ENCODE assay signal across 8 cellular contexts in the genomic region with DNA sequence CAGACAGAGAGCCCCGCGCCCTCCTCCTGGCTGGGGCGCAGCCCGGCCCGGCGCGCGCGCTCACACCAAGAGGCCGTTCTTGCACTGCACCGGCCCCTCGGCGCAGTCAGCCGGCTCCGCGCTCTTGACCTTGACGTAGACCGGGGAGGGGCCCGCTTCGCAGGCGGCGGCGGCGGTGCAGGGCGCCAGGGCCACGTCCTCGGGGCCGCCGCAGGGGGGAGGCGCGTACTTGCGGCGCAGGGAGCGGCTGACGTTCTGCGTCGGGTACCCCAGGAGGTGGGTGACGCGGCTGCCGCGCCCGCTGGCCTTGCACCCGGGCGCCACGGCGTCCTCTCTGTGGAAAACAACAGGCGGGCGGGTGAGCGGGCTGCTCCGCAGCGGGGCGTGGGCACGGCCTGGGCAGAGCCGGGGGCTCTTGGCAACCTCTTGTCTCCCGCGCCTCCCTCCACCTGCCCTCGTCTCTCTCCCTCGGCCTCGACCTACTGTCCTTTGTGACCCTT. TPM values are rescaled to one million over a fixed set of nuclear protein-coding genes. Genes with fewer than 3 reads are reported as not detected.
DNase-seq lines count a peak whose midpoint lies in the region; ATAC-seq lines count a peak whose summit lies in the region.

No MANE protein-coding gene starts in this region.

- H3K27me3 ChIP-seq in endocrine pancreas (ENCODE audit: control insufficient read depth, insufficient read depth, low read length) (no peaks in the 10 kb centered on the region), mesendoderm (ENCODE audit: insufficient read depth, low read length, poor library complexity) (peaks cover 3% of the 10 kb centered on the region)

- H4K8ac ChIP-seq in mesendoderm (ENCODE audit: low read depth, low read length): no peak overlapping the region

- H3K18ac ChIP-seq in mesendoderm (ENCODE audit: low read length): no peak overlapping the region

- no peak overlapping the region for H2BK15ac ChIP-seq in mesendoderm (replicated peaks; ENCODE audit: low read depth)

- no peak overlapping the region for H4K5ac ChIP-seq in mesendoderm (ENCODE audit: low read length)

- no peak overlapping the region for H2BK120ac ChIP-seq in mesendoderm (ENCODE audit: low read depth, low read length)

- no peak overlapping the region for H3K4ac ChIP-seq in mesendoderm (ENCODE audit: low read depth, low read length)

- ATAC-seq in HG03108 (IDR thresholded peaks at IDR 0.05; ENCODE audit: unreplicated experiment): peak; percentile 65

- H3K4me1 ChIP-seq in endocrine pancreas (ENCODE audit: control insufficient read depth, insufficient read depth, low read length) (peaks cover 4% of the 10 kb centered on the region), mesendoderm (ENCODE audit: control insufficient read depth, low read depth, low read length) (no peaks in the 10 kb centered on the region)

- H2AK5ac ChIP-seq in mesendoderm (ENCODE audit: low read length): no peak overlapping the region

- no peak overlapping the region for H3K23ac ChIP-seq in mesendoderm (ENCODE audit: low read length)

- peak overlapping the region; percentile 90 for H3K4me2 ChIP-seq in mesendoderm (ENCODE audit: low read length)

- DNase-seq in NCI-H524 (lab: John Stamatoyannopoulos, UW) (peak; percentile 35 to 55), NCI-H524 treated with DMSO at 0.1 percent for 48 hours (lab: John Stamatoyannopoulos, UW) (no peak), NCI-H82 (lab: John Stamatoyannopoulos, UW) (peak; percentile 67), mesendoderm (peak; percentile 68)
- peak; percentile 78 for DNase-seq in activated CD8-positive, alpha-beta memory T cell treated with anti-CD3 and anti-CD28 coated beads, Interleukin-2, amount 50 U/mL, for 4 hours
- peak; percentile 50 for DNase-seq in stimulated activated CD8-positive, alpha-beta memory T cell treated with anti-CD3 and anti-CD28 coated beads, Interleukin-12 subunit alpha, Interleukin-12 subunit beta, amount 100 ng/mL, for 1 hour (ENCODE audit: low read depth)

- H3K4me3 ChIP-seq in endocrine pancreas (ENCODE audit: control insufficient read depth, insufficient read depth, low read length) (no peak overlapping the region), mesendoderm (ENCODE audit: low read length) (peak overlapping the region; percentile 20)

- WGBS in mesendoderm (ENCODE audit: extremely low coverage, insufficient coverage, low lambda C conversion rate): no CpG with 5 or more reads among the region's 59 CpGs

- no peak overlapping the region for H3K27ac ChIP-seq in mesendoderm (ENCODE audit: low read depth, low read length)

- H3K9ac ChIP-seq in endocrine pancreas (ENCODE audit: control insufficient read depth, insufficient read depth, low read length) (peak overlapping the region; percentile 70), mesendoderm (ENCODE audit: low read length) (peak overlapping the region; percentile 77)

- peak overlapping the region; percentile 82 for H3K56ac ChIP-seq in mesendoderm (ENCODE audit: low read length)

- no peaks in the 10 kb centered on the region for H3K9me3 ChIP-seq in endocrine pancreas (ENCODE audit: control insufficient read depth, low read length)

- H3K79me1 ChIP-seq in mesendoderm (ENCODE audit: low read length): no peaks in the 10 kb centered on the region

- no peak overlapping the region for H2BK5ac ChIP-seq in mesendoderm (ENCODE audit: low read length)

- H3K79me2 ChIP-seq in mesendoderm (ENCODE audit: control insufficient read depth, insufficient read depth, low read length): no peaks in the 10 kb centered on the region

- H3K36me3 ChIP-seq in endocrine pancreas (ENCODE audit: control insufficient read depth, insufficient read depth, low read length): no peaks in the 10 kb centered on the region
- no peaks in the 10 kb centered on the region for H3K36me3 ChIP-seq in mesendoderm (ENCODE audit: control insufficient read depth, insufficient read depth, low read length)

RNA-seq across cellular contexts. Expression of gene VSIG8, which starts 7.7 kb away (rescaled TPM):
- not detected for polyA plus RNA-seq in mesendoderm (2013, experiment 1 of 2)
- not detected for polyA plus RNA-seq in mesendoderm (2013, experiment 2 of 2)

RNA-seq across cellular contexts. Expression of gene SLAMF8, which starts 28.1 kb away (rescaled TPM):
- not detected for polyA plus RNA-seq in mesendoderm (2013, experiment 1 of 2)
- not detected for polyA plus RNA-seq in mesendoderm (2013, experiment 2 of 2)

RNA-seq across cellular contexts. Expression of gene CFAP45, which starts 45.2 kb away (rescaled TPM):
- 0.51 TPM for polyA plus RNA-seq in mesendoderm (2013, experiment 1 of 2)
- 0.60 TPM for polyA plus RNA-seq in mesendoderm (2013, experiment 2 of 2)

RNA-seq across cellular contexts. Expression of gene FCRL6, which starts 52.6 kb away (rescaled TPM):
- polyA plus RNA-seq in mesendoderm (2013, experiment 1 of 2): not detected
- not detected for polyA plus RNA-seq in mesendoderm (2013, experiment 2 of 2)
